ENCODE assay signal across 10 cellular contexts in genomic region chr15:47194718-47195117, GRCh38.
DNase-seq lines count a peak whose midpoint lies in the region; ATAC-seq, FAIRE-seq and TF ChIP-seq lines count a peak whose summit lies in the region.
"Had no signal": no experiment of that assay in that cellular context is flagged by ENCODE, and none has a peak within 500 bp of the region (broad histone marks: within the 10 kb centered on the region; RNA-seq: fewer than 3 reads in every experiment).

No MANE protein-coding gene starts in this region.

- dilution Hi-C loops in IMR-90 (cut with HindIII; ENCODE audit: low sequenced_read_pairs, unreplicated experiment) = no loop called here
- dilution Hi-C loops in keratinocyte (cut with MboI; ENCODE audit: extremely low pct_ligation_motif_present, low sequenced_read_pairs) = loop anchor here (25.0 kb wide), 1 partner anchor 1068 kb away; no protein-coding TSS in a partner anchor

- H4K8ac ChIP-seq in IMR-90 (ENCODE audit: low read depth in 2 of 2, low read length in 2 of 2) = no peak overlapping the region

- in situ Hi-C loops in IMR-90 (cut with MboI; ENCODE audit: low sequenced_read_pairs) = loop anchor here (5.0 to 10.0 kb wide), 3 partner anchors 798 to 1090 kb away; no protein-coding TSS in a partner anchor

- H3K27me3 ChIP-seq in IMR-90 (ENCODE audit: control insufficient read depth, insufficient read depth, low read length) (peaks cover 2% of the 10 kb centered on the region), keratinocyte (ENCODE audit: control insufficient read depth, extremely low read depth, insufficient read depth, low read length) (no peaks in the 10 kb centered on the region)

- no peak overlapping the region for H2AK5ac ChIP-seq in IMR-90 (ENCODE audit: low read depth, low read length)

- H3K4me3 ChIP-seq in IMR-90 (ENCODE audit: insufficient read depth, low read depth, low read length) (no peak overlapping the region), keratinocyte (ENCODE audit: control insufficient read depth in 2 of 3, extremely low read depth in 1 of 3, insufficient read depth in 2 of 3, low read depth in 1 of 3, low read length in 3 of 3) (no peak overlapping the region)
- H3K4me3 ChIP-seq: lung had no signal

- H3K36me3 ChIP-seq in IMR-90 (ENCODE audit: control insufficient read depth, insufficient read depth, low read length) (no peaks in the 10 kb centered on the region), keratinocyte (ENCODE audit: control insufficient read depth in 2 of 2, extremely low read depth in 1 of 2, insufficient read depth in 2 of 2, low read length in 2 of 2) (no peaks in the 10 kb centered on the region)

- no peak for FAIRE-seq in keratinocyte (lab: Jason Lieb, UNC)

- H3K79me1 ChIP-seq in IMR-90 (ENCODE audit: low read depth in 1 of 2, low read length in 2 of 2) = no peaks in the 10 kb centered on the region

- H2BK20ac ChIP-seq in IMR-90 (ENCODE audit: low read depth, low read length) = no peak overlapping the region

- TF ChIP-seq POLR2A in IMR-90 (IDR thresholded peaks at IDR 0.05; ENCODE audit: low read depth, low read length) = no peak

- peak; percentile 3 to 11 for DNase-seq in AML-193 (lab: John Stamatoyannopoulos, UW)
- peak; percentile 66 for DNase-seq in IMR-90
- DNase-seq in SW480 (ENCODE audit: low spot score) = peak; percentile 20
- no peak for DNase-seq in keratinocyte (ENCODE audit: low read depth, low spot score)
- DNase-seq in cerebellar nuclear complex (lab: John Stamatoyannopoulos, UW) = no peak
- DNase-seq: activated naive CD4-positive, alpha-beta T cell treated with anti-CD3 and anti-CD28 coated beads for 36 hours had no signal

- no peaks in the 10 kb centered on the region for H3K79me2 ChIP-seq in keratinocyte (ENCODE audit: control insufficient read depth, insufficient read depth, low read length)

- H3K14ac ChIP-seq in IMR-90 (replicated peaks; ENCODE audit: low read depth, low read length) = no peak overlapping the region

- no peak overlapping the region for H2BK120ac ChIP-seq in IMR-90 (ENCODE audit: low read depth, low read length)

- H3K4ac ChIP-seq in IMR-90 (ENCODE audit: low read depth, low read length) = no peak overlapping the region

- H3K4me1 ChIP-seq in IMR-90 (ENCODE audit: control insufficient read depth, insufficient read depth, low read length) = no peaks in the 10 kb centered on the region
- no peaks in the 10 kb centered on the region for H3K4me1 ChIP-seq in keratinocyte (ENCODE audit: control insufficient read depth, extremely low read depth, insufficient read depth, low read length)

- H3K23ac ChIP-seq in IMR-90 (ENCODE audit: low read depth, low read length) = no peak overlapping the region

- intact Hi-C loops in IMR-90 (cut with micrococcal nuclease) = loop anchor here (5.0 kb wide), 1 partner anchor 418 kb away; no protein-coding TSS in a partner anchor

- no peak overlapping the region for H4K5ac ChIP-seq in IMR-90 (ENCODE audit: low read depth, low read length)

- H3K27ac ChIP-seq in IMR-90 (ENCODE audit: insufficient read depth, low read length) = no peak overlapping the region
- H3K27ac ChIP-seq in keratinocyte (ENCODE audit: control insufficient read depth, insufficient read depth, low read length) = no peak overlapping the region

- H2AFZ ChIP-seq in IMR-90 (replicated peaks; ENCODE audit: low read length, poor library complexity) (no peak overlapping the region), keratinocyte (ENCODE audit: control insufficient read depth, low read length) (no peak overlapping the region)

- peak; percentile 69 for TF ChIP-seq RAD21 in IMR-90 (IDR thresholded peaks at IDR 0.05; ENCODE audit: low read length)

- H3K4me2 ChIP-seq in IMR-90 (ENCODE audit: low read depth, low read length) = no peak overlapping the region
- no peak overlapping the region for H3K4me2 ChIP-seq in keratinocyte (ENCODE audit: control insufficient read depth, extremely low read depth, insufficient read depth, low read depth, low read length)

- H4K20me1 ChIP-seq in IMR-90 (ENCODE audit: insufficient read depth, low read length) (no peaks in the 10 kb centered on the region), keratinocyte (ENCODE audit: control insufficient read depth, extremely low read depth, insufficient read depth, low read length) (no peaks in the 10 kb centered on the region)

- ATAC-seq in IMR-90 (ENCODE audit: low read depth) (peak; percentile 52; the same call in 1 of the 2 replicates), HG02870 (IDR thresholded peaks at IDR 0.05; ENCODE audit: unreplicated experiment) (no peak), GM18520 (IDR thresholded peaks at IDR 0.05; ENCODE audit: unreplicated experiment) (no peak), GM21423 (IDR thresholded peaks at IDR 0.05; ENCODE audit: unreplicated experiment) (no peak)

- no peaks in the 10 kb centered on the region for H3K9me1 ChIP-seq in IMR-90 (ENCODE audit: insufficient read depth, low read length)
- H3K9me1 ChIP-seq in keratinocyte (ENCODE audit: control insufficient read depth, extremely low read depth, insufficient read depth, low read length) = no peaks in the 10 kb centered on the region

- H2AK9ac ChIP-seq in IMR-90 (replicated peaks; ENCODE audit: low read depth, low read length, poor library complexity) = no peak overlapping the region

- H3K9ac ChIP-seq in IMR-90 (ENCODE audit: low read depth, low read length) = no peak overlapping the region
- H3K9ac ChIP-seq in keratinocyte (ENCODE audit: control insufficient read depth, extremely low read depth, insufficient read depth, low read length) = no peak overlapping the region

- CTCF ChIA-PET in IMR-90 (lab: Yijun Ruan, JAX) = interaction anchor here (1.4 to 3.6 kb wide), 4 partner anchors 179 to 793 kb away, joined by 3 to 29 read pairs (median 4); no protein-coding TSS in a partner anchor

- H3K18ac ChIP-seq in IMR-90 (ENCODE audit: low read depth, low read length) = no peak overlapping the region

- no peaks in the 10 kb centered on the region for H3K9me3 ChIP-seq in IMR-90 (ENCODE audit: control insufficient read depth, insufficient read depth, low read length)
- no peaks in the 10 kb centered on the region for H3K9me3 ChIP-seq in keratinocyte (ENCODE audit: control insufficient read depth, low read depth, low read length)

- no peak overlapping the region for H2BK5ac ChIP-seq in IMR-90 (ENCODE audit: low read depth, low read length, poor library complexity, severe bottlenecking)

- H2BK15ac ChIP-seq in IMR-90 (ENCODE audit: low read depth, low read length) = no peak overlapping the region

- no CpG with 5 or more reads among the region's 2 CpGs for WGBS in IMR-90 (ENCODE audit: extremely low coverage in 2 of 2, insufficient read length in 1 of 2), 2 experiments

- no peak overlapping the region for H3K56ac ChIP-seq in IMR-90 (ENCODE audit: extremely low read depth, insufficient read depth, low read length)

- POLR2A ChIA-PET in IMR-90 (lab: Charles Lee; ENCODE audit: unreplicated experiment) = no interaction called here

- BruUV-seq in IMR-90 (replicated peaks; lab: Mats Ljungman, UMichigan) = no TSS peak

- H4K91ac ChIP-seq in IMR-90 (ENCODE audit: insufficient read depth, low read depth, low read length) = no peak overlapping the region

- TF ChIP-seq CTCF in IMR-90 (conservative IDR thresholded peaks at IDR 0.05; ENCODE audit: low read depth, low read length) = peak; percentile 60
- TF ChIP-seq CTCF in keratinocyte (optimal IDR thresholded peaks at IDR 0.05 in 1 of 3, IDR thresholded peaks at IDR 0.05 in 1 of 3, conservative IDR thresholded peaks at IDR 0.05 in 1 of 3; ENCODE audit: extremely low read depth in 1 of 3, insufficient read depth in 2 of 3, low read length in 3 of 3) = peak in 2 of 3 experiments; percentile 18 to 23

TF ChIP-seq in IMR-90, 13 proteins besides CTCF, POLR2A, EP300 and RAD21:
- TF ChIP-seq FOS (IDR thresholded peaks at IDR 0.05; ENCODE audit: low read depth, low read length) = no peak
- TF ChIP-seq SMC3 (IDR thresholded peaks at IDR 0.05; ENCODE audit: low read depth, low read length) = peak; percentile 53
- no peak for TF ChIP-seq RCOR1 (IDR thresholded peaks at IDR 0.05; ENCODE audit: insufficient replicate concordance, low read length)
- no peak for TF ChIP-seq MAZ (IDR thresholded peaks at IDR 0.05; ENCODE audit: borderline replicate concordance, low read depth, low read length)
- no peak for TF ChIP-seq MXI1 (IDR thresholded peaks at IDR 0.05; ENCODE audit: borderline replicate concordance, low read depth, low read length)
- TF ChIP-seq RFX5 (IDR thresholded peaks at IDR 0.05; ENCODE audit: low read depth, low read length) = no peak
- no peak for TF ChIP-seq BHLHE40 (IDR thresholded peaks at IDR 0.05; ENCODE audit: low read depth, low read length)
- TF ChIP-seq MAFK (IDR thresholded peaks at IDR 0.05; ENCODE audit: low read depth, low read length) = peak; percentile 31; the same call in 1 of the 2 replicates
- TF ChIP-seq USF2 (IDR thresholded peaks at IDR 0.05; ENCODE audit: low read depth, low read length) = no peak
- no peak for TF ChIP-seq ELK1 (IDR thresholded peaks at IDR 0.05; ENCODE audit: borderline replicate concordance, low read depth, low read length)
- no peak for TF ChIP-seq CHD1 (IDR thresholded peaks at IDR 0.05; ENCODE audit: low read depth, low read length)
- no peak for TF ChIP-seq CEBPB (IDR thresholded peaks at IDR 0.05; ENCODE audit: low read depth, low read length)
- no peak for TF ChIP-seq NFE2L2 (IDR thresholded peaks at IDR 0.05; ENCODE audit: low read depth, low read length)

Comparison
In these comparisons a context has a peak if more than half of its experiments do, and no peak if none do; other contexts are left out.
1. DNase-seq: peak in AML-193 (2 of 2), IMR-90 (single experiment) and SW480 (single experiment); none in keratinocyte (single experiment) and cerebellar nuclear complex (0 of 2).